Comparison of ENCODE assay signal across 22 cellular contexts in genomic region chr7:75906991-75907667, GRCh38. TPM values are rescaled to one million over a fixed set of nuclear protein-coding genes. Genes with fewer than 3 reads are reported as not detected.
A peak's percentile ranks its signal among the peaks of the same experiment; 100 is the strongest.
DNase-seq lines count a peak whose midpoint lies in the region; ATAC-seq and TF ChIP-seq lines count a peak whose summit lies in the region.
"Had no signal": no experiment of that assay in that cellular context is flagged by ENCODE, and none has a peak within 500 bp of the region (broad histone marks: within the 10 kb centered on the region; RNA-seq: fewer than 3 reads in every experiment).

No MANE protein-coding gene starts in this region.

- ATAC-seq in Right ventricle myocardium inferior (peak; percentile 30), heart left ventricle (peak in 3 of 4 donors; percentile 43 to 54 (median 50)), lower lobe of right lung (peak; percentile 41 to 53)
- no peak for ATAC-seq in activated CD4-positive, CD25-positive, alpha-beta regulatory T cell treated with anti-CD3 and anti-CD28 coated beads, Interleukin-2, amount 50 U/mL, for 24 hours
- ATAC-seq: activated CD4-positive, alpha-beta T cell treated with anti-CD3 and anti-CD28 coated beads for 36 hours; activated T-cell treated with anti-CD3 and anti-CD28 coated beads, Interleukin-2, amount 50 U/mL, for 4 hours; stimulated activated naive CD8-positive, alpha-beta T cell treated with anti-CD3 and anti-CD28 coated beads, Interleukin-15, amount 100 ng/mL, for 72 hours had no signal

- H3K4me3 Mint-ChIP-seq in endodermal cell = no peak overlapping the region
- H3K4me3 Mint-ChIP-seq: activated CD4-positive, alpha-beta T cell treated with anti-CD3 and anti-CD28 coated beads for 36 hours; activated naive CD4-positive, alpha-beta T cell treated with anti-CD3 and anti-CD28 coated beads for 36 hours; activated T-cell treated with anti-CD3 and anti-CD28 coated beads, Interleukin-2, amount 50 U/mL, for 4 hours; GM23338; stimulated activated naive CD8-positive, alpha-beta T cell treated with anti-CD3 and anti-CD28 coated beads, Interleukin-15, amount 100 ng/mL, for 72 hours had no signal

- peaks cover 3% of the 10 kb centered on the region for H3K27me3 Mint-ChIP-seq in endodermal cell (ENCODE audit: insufficient read depth)
- H3K27me3 Mint-ChIP-seq: activated CD4-positive, alpha-beta T cell treated with anti-CD3 and anti-CD28 coated beads for 36 hours; stimulated activated naive CD8-positive, alpha-beta T cell treated with anti-CD3 and anti-CD28 coated beads, Interleukin-15, amount 100 ng/mL, for 72 hours had no signal

- no peaks in the 10 kb centered on the region for H3K9me3 Mint-ChIP-seq in endodermal cell
- H3K9me3 Mint-ChIP-seq: activated naive CD4-positive, alpha-beta T cell treated with anti-CD3 and anti-CD28 coated beads for 36 hours; activated T-cell treated with anti-CD3 and anti-CD28 coated beads, Interleukin-2, amount 50 U/mL, for 4 hours; GM23338; stimulated activated naive CD8-positive, alpha-beta T cell treated with anti-CD3 and anti-CD28 coated beads, Interleukin-15, amount 100 ng/mL, for 72 hours had no signal

- intact Hi-C loops in Right ventricle myocardium inferior (cut with DNase I) = no loop called here
- intact Hi-C loops in cardiac septum (cut with DNase I) = no loop called here
- intact Hi-C loops in heart left ventricle (cut with DNase I) = loop anchor here in 1 of 10 donors (2.0 kb wide), 1 partner anchor 34 kb away; no protein-coding TSS in a partner anchor
- intact Hi-C loops in lower lobe of right lung (cut with DNase I) = no loop called here
- intact Hi-C loops in ascending aorta (cut with DNase I) = no loop called here
- intact Hi-C loops in breast epithelium (cut with DNase I; ENCODE audit: low total_unique reads) = no loop called here

- no peak for TF ChIP-seq CTCF in heart left ventricle (IDR thresholded peaks at IDR 0.05)
- no peak for TF ChIP-seq CTCF in lower lobe of right lung (IDR thresholded peaks at IDR 0.05)
- no peak for TF ChIP-seq CTCF in ascending aorta (IDR thresholded peaks at IDR 0.05)
- no peak for TF ChIP-seq CTCF in breast epithelium (IDR thresholded peaks at IDR 0.05)
- no peak for TF ChIP-seq CTCF in endodermal cell (conservative IDR thresholded peaks at IDR 0.05)

- H3K27me3 ChIP-seq in heart left ventricle = no peaks in the 10 kb centered on the region
- no peaks in the 10 kb centered on the region for H3K27me3 ChIP-seq in lower lobe of right lung (ENCODE audit: low read depth)
- H3K27me3 ChIP-seq in ascending aorta = no peaks in the 10 kb centered on the region
- no peaks in the 10 kb centered on the region for H3K27me3 ChIP-seq in breast epithelium
- H3K27me3 ChIP-seq in endodermal cell (ENCODE audit: control insufficient read depth, insufficient read depth, low read length, poor library complexity, severe bottlenecking) = no peaks in the 10 kb centered on the region
- H3K27me3 ChIP-seq: BE2C, transverse colon had no signal

- H3K4me1 Mint-ChIP-seq in endodermal cell = peaks cover 7% of the 10 kb centered on the region

- no peak overlapping the region for H3K9ac ChIP-seq in endodermal cell (ENCODE audit: extremely low read depth, low read length, poor library complexity, severe bottlenecking)

- H3K27ac ChIP-seq in heart left ventricle (peak overlapping the region in 2 of 12 donors; percentile 20 to 46), lower lobe of right lung (no peak overlapping the region), ascending aorta (no peak overlapping the region), breast epithelium (no peak overlapping the region), endodermal cell (ENCODE audit: low read depth, low read length) (no peak overlapping the region)

- peaks cover 0 to 9% (median 0%) of the 10 kb centered on the region in 12 donors for H3K4me1 ChIP-seq in heart left ventricle
- H3K4me1 ChIP-seq in lower lobe of right lung = peaks cover 14% of the 10 kb centered on the region
- H3K4me1 ChIP-seq in ascending aorta = no peaks in the 10 kb centered on the region
- no peaks in the 10 kb centered on the region for H3K4me1 ChIP-seq in breast epithelium
- H3K4me1 ChIP-seq in endodermal cell (ENCODE audit: control insufficient read depth, insufficient read depth, low read length) = no peaks in the 10 kb centered on the region
- H3K4me1 ChIP-seq: BE2C had no signal

- TF ChIP-seq POLR2A in heart left ventricle (IDR thresholded peaks at IDR 0.05) (no peak), breast epithelium (IDR thresholded peaks at IDR 0.05) (no peak)

- no peak overlapping the region for H3K27ac Mint-ChIP-seq in endodermal cell
- H3K27ac Mint-ChIP-seq: activated CD4-positive, alpha-beta T cell treated with anti-CD3 and anti-CD28 coated beads for 36 hours; activated naive CD4-positive, alpha-beta T cell treated with anti-CD3 and anti-CD28 coated beads for 36 hours; stimulated activated naive CD8-positive, alpha-beta T cell treated with anti-CD3 and anti-CD28 coated beads, Interleukin-15, amount 100 ng/mL, for 72 hours had no signal

- H3K4me3 ChIP-seq in heart left ventricle = no peak overlapping the region
- H3K4me3 ChIP-seq in lower lobe of right lung = no peak overlapping the region
- no peak overlapping the region for H3K4me3 ChIP-seq in ascending aorta
- H3K4me3 ChIP-seq in breast epithelium = no peak overlapping the region
- no peak overlapping the region for H3K4me3 ChIP-seq in endodermal cell (ENCODE audit: low read length)
- H3K4me3 ChIP-seq: GM23338, lung, transverse colon had no signal

- DNase-seq in Right ventricle myocardium inferior (ENCODE audit: missing footprints) (no peak), cardiac septum (ENCODE audit: low spot score) (no peak), heart left ventricle (peak in 2 of 5 donors; percentile 44 to 60), lower lobe of right lung (no peak), ascending aorta (ENCODE audit: low spot score in 2 of 2) (no peak), breast epithelium (ENCODE audit: low spot score in 2 of 2) (no peak), endodermal cell (no peak)
- DNase-seq: activated CD4-positive, alpha-beta T cell treated with anti-CD3 and anti-CD28 coated beads for 36 hours; activated naive CD4-positive, alpha-beta T cell treated with anti-CD3 and anti-CD28 coated beads for 36 hours; activated T-cell treated with anti-CD3 and anti-CD28 coated beads, Interleukin-2, amount 50 U/mL, for 4 hours; amygdala; BE2C; Calu3; central memory CD4-positive, alpha-beta T cell; glutamatergic neuron; NCI-H526; retina; stimulated activated naive CD8-positive, alpha-beta T cell treated with anti-CD3 and anti-CD28 coated beads, Interleukin-15, amount 100 ng/mL, for 72 hours; transverse colon had no signal

- H3K36me3 ChIP-seq in heart left ventricle (no peaks in the 10 kb centered on the region), lower lobe of right lung (no peaks in the 10 kb centered on the region), ascending aorta (no peaks in the 10 kb centered on the region), breast epithelium (no peaks in the 10 kb centered on the region), endodermal cell (ENCODE audit: control insufficient read depth, insufficient read depth, low read length) (no peaks in the 10 kb centered on the region)
- H3K36me3 ChIP-seq: BE2C, transverse colon had no signal

- H3K9me3 ChIP-seq in heart left ventricle = no peaks in the 10 kb centered on the region
- no peaks in the 10 kb centered on the region for H3K9me3 ChIP-seq in lower lobe of right lung
- H3K9me3 ChIP-seq in ascending aorta = no peaks in the 10 kb centered on the region
- H3K9me3 ChIP-seq in breast epithelium = no peaks in the 10 kb centered on the region
- H3K9me3 ChIP-seq in endodermal cell (ENCODE audit: control insufficient read depth, low read length) = no peaks in the 10 kb centered on the region
- H3K9me3 ChIP-seq: BE2C, transverse colon had no signal

- no peaks in the 10 kb centered on the region for H3K36me3 Mint-ChIP-seq in endodermal cell (ENCODE audit: low read depth)

- WGBS in heart left ventricle, 4 donors = 78 to 83% (median 82%) methylated on average over 10 of the region's 10 CpGs
- WGBS in endodermal cell (ENCODE audit: insufficient coverage in 1 of 2, insufficient read length in 1 of 2), 2 experiments = 92 to 93% methylated on average over 10 of the region's 10 CpGs

RNA-seq across cellular contexts. Expression of gene POR, which starts 7.8 kb away (rescaled TPM):
- total RNA-seq in Right ventricle myocardium inferior (66.3 TPM), cardiac septum (39.7 TPM), heart left ventricle (100 to 1,000 TPM in 2 of 9 donors, 10 to 100 TPM in 7; 38.3 to 202 (median 80.0) TPM), lower lobe of right lung (244 TPM), ascending aorta (236 TPM), breast epithelium (100 to 1,000 TPM in 1 of 3 donors, 10 to 100 TPM in 2; 62.1 to 123 (median 87.7) TPM), endodermal cell (10 to 100 TPM; 85.2 to 92.9 TPM)
- 100 to 1,000 TPM in 1 of 2 donors, 10 to 100 TPM in 1; 69.5 to 169 TPM for polyA plus RNA-seq in heart left ventricle
- 96.3 TPM for polyA plus RNA-seq in endodermal cell (2013, experiment 1 of 2)
- polyA plus RNA-seq in endodermal cell (2013, experiment 2 of 2) = 80.9 TPM

RNA-seq across cellular contexts. Expression of gene RHBDD2, which starts 28.3 kb away (rescaled TPM):
- total RNA-seq in Right ventricle myocardium inferior (16.7 TPM), cardiac septum (33.6 TPM), heart left ventricle (10 to 100 TPM; 23.6 to 44.1 (median 32.5) TPM), lower lobe of right lung (72.5 TPM), ascending aorta (51.7 TPM), breast epithelium (10 to 100 TPM; 36.6 to 47.7 (median 39.0) TPM), endodermal cell (10 to 100 TPM; 51.6 to 68.9 TPM)
- polyA plus RNA-seq in heart left ventricle = 10 to 100 TPM; 27.6 to 43.4 TPM
- 76.5 TPM for polyA plus RNA-seq in endodermal cell (2013, experiment 1 of 2)
- 71.4 TPM for polyA plus RNA-seq in endodermal cell (2013, experiment 2 of 2)

Comparison
In these comparisons a context has a peak if more than half of its experiments do, and no peak if none do; other contexts are left out.
1. ATAC-seq: peak in Right ventricle myocardium inferior (single experiment), heart left ventricle (3 of 4) and lower lobe of right lung (2 of 2); none in activated CD4-positive, CD25-positive, alpha-beta regulatory T cell treated with anti-CD3 and anti-CD28 coated beads, Interleukin-2, amount 50 U/mL, for 24 hours (0 of 2).